Comparison of ENCODE assay signal across 8 cellular contexts in the genomic region with DNA sequence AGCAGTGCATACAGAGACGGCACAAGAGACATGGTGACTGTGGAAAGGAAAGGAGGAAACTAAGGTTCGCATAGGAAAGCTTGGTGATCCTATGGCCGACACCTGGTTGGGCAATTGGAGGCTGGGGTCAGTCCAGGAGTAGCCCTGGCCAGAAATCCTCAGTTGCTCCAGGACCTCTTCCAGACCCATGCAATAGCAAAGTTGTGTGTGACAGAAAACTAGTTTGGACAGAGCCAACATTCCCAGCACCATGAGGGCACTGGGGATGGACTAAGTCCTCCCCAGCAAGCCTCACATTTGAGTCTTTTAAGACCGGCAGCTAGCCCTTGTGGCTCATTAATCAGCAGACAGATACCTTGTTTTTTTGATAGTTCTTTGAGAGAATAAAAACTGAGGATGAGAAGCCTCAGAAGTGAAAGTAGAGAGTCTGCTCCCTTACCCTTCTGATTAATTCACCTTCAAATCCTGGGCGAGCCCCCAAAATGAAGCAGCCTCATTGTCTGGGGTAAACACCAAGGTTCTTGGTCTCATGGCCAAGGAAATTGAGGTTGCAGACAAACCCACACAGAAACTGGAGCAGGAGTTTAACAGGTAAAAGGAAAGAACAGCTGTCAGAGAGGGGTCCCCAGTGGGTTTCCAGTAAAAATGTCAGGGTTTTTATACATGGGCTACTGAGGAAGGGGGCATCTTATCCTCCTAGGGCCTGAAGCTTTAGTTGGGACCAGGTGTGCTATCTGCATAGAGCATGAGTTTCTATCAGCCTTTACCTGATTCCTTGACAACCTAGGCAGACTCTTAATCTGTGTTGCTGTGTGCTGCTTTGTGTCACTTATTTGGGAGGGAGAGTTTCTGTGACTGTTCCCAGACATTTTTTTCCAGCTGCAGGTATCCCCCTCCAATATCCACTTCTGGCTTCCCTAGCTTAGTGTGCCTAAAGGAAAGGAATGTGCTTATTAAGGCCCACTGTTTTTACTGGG. TPM values are rescaled to one million over a fixed set of nuclear protein-coding genes. Genes with fewer than 3 reads are reported as not detected.
DNase-seq lines count a peak whose midpoint lies in the region; ATAC-seq and TF ChIP-seq lines count a peak whose summit lies in the region.

No MANE protein-coding gene starts in this region.

- whole genome bisulfite sequencing in adrenal gland, 4 donors, result 81 to 87% (median 84%) methylated on average over 5 of the region's 5 CpGs

- DNase-seq in T-helper 1 cell, result peak in 3 of 5 donors; percentile 18 to 42 (median 37)
- DNase-seq in astrocyte of the hippocampus (ENCODE audit: low read depth, low spot score), result peak; percentile 38
- DNase-seq in stimulated activated CD4-positive, alpha-beta T cell treated with anti-CD3 and anti-CD28 coated beads, Interleukin-4, amount 100 ng/mL, for 1 hour, result peak; percentile 56
- no peak for DNase-seq in RPMI8226
- DNase-seq in adrenal gland, result no peak
- DNase-seq in gastrocnemius medialis, result no peak

- peaks cover 0 to 38% (median 0%) of the 10 kb centered on the region in 3 donors for H3K9me3 ChIP-seq in adrenal gland (replicated peaks in 1 of 3)
- H3K9me3 ChIP-seq in gastrocnemius medialis, result peaks cover 0 to 10% (median 9%) of the 10 kb centered on the region in 3 donors

- TF ChIP-seq POLR2A in adrenal gland (IDR thresholded peaks at IDR 0.05) (no peak), gastrocnemius medialis (IDR thresholded peaks at IDR 0.05) (no peak)

- intact Hi-C loops in adrenal gland (cut with DNase I), result no loop called here
- intact Hi-C loops in gastrocnemius medialis (cut with DNase I; ENCODE audit: low total_unique reads), result no loop called here

- TF ChIP-seq CTCF in adrenal gland (IDR thresholded peaks at IDR 0.05), result no peak
- TF ChIP-seq CTCF in gastrocnemius medialis (IDR thresholded peaks at IDR 0.05 in 4 of 5, conservative IDR thresholded peaks at IDR 0.05 in 1 of 5), result no peak

- H3K4me3 ChIP-seq in adrenal gland (no peak overlapping the region), gastrocnemius medialis (no peak overlapping the region)

- H3K36me3 ChIP-seq in adrenal gland (replicated peaks in 1 of 2) (peaks cover 0 to 6% of the 10 kb centered on the region in 2 donors), gastrocnemius medialis (no peaks in the 10 kb centered on the region)

- in situ Hi-C loops in gastrocnemius medialis (cut with MboI; ENCODE audit: low sequenced_read_pairs in 4 of 4), result no loop called here

- no peak overlapping the region for H3K27ac ChIP-seq in adrenal gland
- H3K27ac ChIP-seq in gastrocnemius medialis, result no peak overlapping the region

- ATAC-seq in GM21723 (IDR thresholded peaks at IDR 0.05; ENCODE audit: unreplicated experiment) (peak; percentile 37), HG02623 (IDR thresholded peaks at IDR 0.05; ENCODE audit: unreplicated experiment) (no peak), gastrocnemius medialis (no peak)

- no peaks in the 10 kb centered on the region for H3K4me1 ChIP-seq in adrenal gland (replicated peaks in 1 of 2)
- H3K4me1 ChIP-seq in gastrocnemius medialis, result no peaks in the 10 kb centered on the region

- H3K27me3 ChIP-seq in adrenal gland (no peaks in the 10 kb centered on the region), gastrocnemius medialis (no peaks in the 10 kb centered on the region)

RNA-seq across cellular contexts. Expression of a gene that starts 39.1 kb away (rescaled TPM):
- total RNA-seq in adrenal gland, result 10 to 100 TPM in 6 of 8 donors, 1 to 10 TPM in 2; 3.6 to 30.7 (median 15.9) TPM
- polyA plus RNA-seq in adrenal gland, result 1 to 10 TPM; 4.7 to 7.1 (median 5.3) TPM
- 10 to 100 TPM in 1 of 4 donors, 1 to 10 TPM in 3; 4.4 to 11.5 (median 8.8) TPM for total RNA-seq in gastrocnemius medialis

Comparison
In these comparisons a context has a peak if more than half of its experiments do, and no peak if none do; other contexts are left out.
1. DNase-seq: peak in T-helper 1 cell (3 of 5), astrocyte of the hippocampus (single experiment) and stimulated activated CD4-positive, alpha-beta T cell treated with anti-CD3 and anti-CD28 coated beads, Interleukin-4, amount 100 ng/mL, for 1 hour (single experiment); none in RPMI8226 (single experiment), adrenal gland (0 of 7) and gastrocnemius medialis (0 of 2).